ENCODE assay signal across 17 cellular contexts in genomic region chr2:102277202-102277700, GRCh38. TPM values are rescaled to one million over a fixed set of nuclear protein-coding genes. Genes with fewer than 3 reads are reported as not detected.
"Had no signal": no experiment of that assay in that cellular context is flagged by ENCODE, and none has a peak within 500 bp of the region (broad histone marks: within the 10 kb centered on the region; RNA-seq: fewer than 3 reads in every experiment).

No MANE protein-coding gene starts in this region.

- ATAC-seq: gastroesophageal sphincter, heart right ventricle, left ventricle myocardium superior, pancreas, right lobe of liver, WTC11 had no signal

- H3K27ac ChIP-seq: esophagus muscularis mucosa, gastroesophageal sphincter, heart right ventricle, pancreas, right lobe of liver had no signal

- H3K4me1 ChIP-seq: esophagus muscularis mucosa, gastroesophageal sphincter, pancreas, right lobe of liver had no signal

- H3K4me3 Mint-ChIP-seq: activated naive CD4-positive, alpha-beta T cell treated with anti-CD3 and anti-CD28 coated beads, Interleukin-2, amount 50 U/mL, for 24 hours; naive B cell; stimulated activated naive CD8-positive, alpha-beta T cell treated with anti-CD3 and anti-CD28 coated beads, Interleukin-15, Interleukin-2, amounts not matched to agents 100 ng/mL and 50 ng/mL, for 24 hours; type B pancreatic cell; WTC11 had no signal

- H3K27ac Mint-ChIP-seq: activated naive CD4-positive, alpha-beta T cell treated with anti-CD3 and anti-CD28 coated beads, Interleukin-2, amount 50 U/mL, for 24 hours; naive B cell; stimulated activated naive CD8-positive, alpha-beta T cell treated with anti-CD3 and anti-CD28 coated beads, Interleukin-15, Interleukin-2, amounts not matched to agents 100 ng/mL and 50 ng/mL, for 24 hours; type B pancreatic cell; WTC11 had no signal

- H3K36me3 ChIP-seq: esophagus muscularis mucosa, gastroesophageal sphincter, heart right ventricle, pancreas, right lobe of liver had no signal

- H3K36me3 Mint-ChIP-seq: type B pancreatic cell had no signal

- DNase-seq: activated CD4-positive, alpha-beta T cell treated with anti-CD3 and anti-CD28 coated beads, Interleukin-2, amount 50 U/mL, for 1 hour; activated effector memory CD4-positive, alpha-beta T cell treated with Interleukin-2 at 50 U/mL for 16 hours; activated T-cell treated with anti-CD3 and anti-CD28 coated beads, Interleukin-2, amount 50 U/mL, for 1 hour; effector CD4-positive, alpha-beta T cell; heart right ventricle; left ventricle myocardium superior; naive B cell; pancreas; right lobe of liver; stimulated activated CD4-positive, alpha-beta T cell treated with anti-CD3 and anti-CD28 coated beads, Interleukin-15, amount 100 ng/mL, for 24 hours; stimulated activated CD4-positive, alpha-beta T cell treated with anti-CD3 and anti-CD28 coated beads, Interleukin-2, amount 100 ng/mL, for 48 hours had no signal

- H3K4me3 ChIP-seq: esophagus muscularis mucosa, gastroesophageal sphincter, heart right ventricle, pancreas, right lobe of liver had no signal

- H3K27me3 Mint-ChIP-seq: activated naive CD4-positive, alpha-beta T cell treated with anti-CD3 and anti-CD28 coated beads, Interleukin-2, amount 50 U/mL, for 24 hours had no signal

- H3K9me3 ChIP-seq: esophagus muscularis mucosa, gastroesophageal sphincter, pancreas, right lobe of liver had no signal

- H3K4me1 Mint-ChIP-seq: WTC11 had no signal

RNA-seq across cellular contexts. Expression of gene IL1RL1, which starts 34.1 kb away (rescaled TPM):
- total RNA-seq: WTC11 had no signal
